ENCODE assay signal across 33 cellular contexts in the genomic region with DNA sequence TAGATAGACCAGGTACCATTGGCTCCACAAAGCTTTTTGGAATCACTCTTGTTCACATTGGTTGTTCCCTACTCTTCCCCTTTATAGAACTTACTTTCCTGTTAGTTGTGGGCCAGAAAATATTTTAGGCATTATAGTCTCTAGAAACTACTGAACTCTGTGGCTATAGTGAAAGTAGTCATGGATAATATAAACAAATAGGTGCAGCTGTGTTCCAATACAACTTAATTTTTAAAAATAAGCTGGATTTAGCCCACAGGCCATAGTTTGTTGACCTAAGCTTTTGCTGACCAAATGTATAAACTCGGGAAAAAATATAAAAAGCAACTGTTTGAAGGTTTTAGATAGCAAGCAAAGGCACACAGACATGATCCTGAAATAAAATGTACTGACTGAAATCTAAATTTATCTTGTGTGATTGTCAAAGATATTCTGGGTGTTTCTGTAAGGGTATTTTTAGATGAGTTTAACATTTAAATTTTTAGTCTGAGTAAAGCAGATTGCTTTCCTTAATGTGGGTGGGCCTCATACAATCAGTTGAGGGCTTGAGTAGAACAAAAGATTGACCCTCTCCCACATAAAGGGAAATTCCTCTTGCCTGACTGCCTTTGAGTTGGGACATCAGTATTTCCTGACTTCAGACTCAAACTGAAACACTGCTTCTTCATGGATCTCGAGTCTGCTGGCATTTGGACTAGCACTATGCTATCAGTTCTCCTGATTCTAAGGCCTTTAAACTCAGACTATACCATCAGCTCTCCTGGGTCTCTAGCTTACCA. TPM values are rescaled to one million over a fixed set of nuclear protein-coding genes. Genes with fewer than 3 reads are reported as not detected.
DNase-seq lines count a peak whose midpoint lies in the region; ATAC-seq and TF ChIP-seq lines count a peak whose summit lies in the region.
"Had no signal": no experiment of that assay in that cellular context is flagged by ENCODE, and none has a peak within 500 bp of the region (broad histone marks: within the 10 kb centered on the region; RNA-seq: fewer than 3 reads in every experiment).

No MANE protein-coding gene starts in this region.

- peaks cover 17 to 18% of the 10 kb centered on the region in 2 donors for H3K9me3 Mint-ChIP-seq in stimulated activated naive B cell treated with anti-CD40 and anti-IgM and Interleukin-4, amounts not matched to agents 10 μg/mL and 1 μg/mL and 100 μg/mL, for 72 hours

- H3K9me3 ChIP-seq in IMR-90 (ENCODE audit: control insufficient read depth, insufficient read depth, low read length): peaks cover 2% of the 10 kb centered on the region
- H3K9me3 ChIP-seq: SJCRH30 had no signal

- H3K27me3 ChIP-seq in IMR-90 (ENCODE audit: control insufficient read depth, insufficient read depth, low read length): no peaks in the 10 kb centered on the region
- H3K27me3 ChIP-seq: heart right ventricle, SJCRH30 had no signal

- no peaks in the 10 kb centered on the region for H3K27me3 Mint-ChIP-seq in stimulated activated naive B cell treated with anti-CD40 and anti-IgM and Interleukin-4, amounts not matched to agents 10 μg/mL and 1 μg/mL and 100 μg/mL, for 72 hours
- H3K27me3 Mint-ChIP-seq: activated CD4-positive, alpha-beta T cell treated with anti-CD3 and anti-CD28 coated beads, Interleukin-2, amount 10 ng/mL, durations not matched to agents 24 days and 14 days; activated naive CD8-positive, alpha-beta T cell treated with anti-CD3 and anti-CD28 coated beads, Interleukin-2, amount 50 U/mL, for 24 hours; brain; IgD-negative memory B cell; T-cell had no signal

- TF ChIP-seq POLR2A in IMR-90 (IDR thresholded peaks at IDR 0.05; ENCODE audit: low read depth, low read length): no peak

- DNase-seq in IMR-90: peak; percentile 64
- peak; percentile 12 for DNase-seq in astrocyte of the spinal cord (ENCODE audit: low read depth, low spot score)
- DNase-seq in fibroblast of villous mesenchyme (ENCODE audit: low read depth): peak; percentile 2
- no peak for DNase-seq in stimulated activated naive B cell treated with anti-CD40 and anti-IgM and Interleukin-4, amounts not matched to agents 10 μg/mL and 1 μg/mL and 100 μg/mL, for 72 hours
- DNase-seq in NCI-H82 treated with DMSO at 0.1 percent for 48 hours (lab: John Stamatoyannopoulos, UW; ENCODE audit: unreplicated experiment): no peak
- DNase-seq in OCI-M1 (lab: John Stamatoyannopoulos, UW): no peak
- DNase-seq in epidermal melanocyte (ENCODE audit: insufficient read length, low spot score): no peak
- DNase-seq in foreskin fibroblast: no peak
- DNase-seq: activated CD4-positive, alpha-beta T cell treated with anti-CD3 and anti-CD28 coated beads, Interleukin-2, amount 10 ng/mL, durations not matched to agents 24 days and 14 days; activated CD8-positive, alpha-beta memory T cell treated with anti-CD3 and anti-CD28 coated beads for 24 hours; activated gamma-delta T cell treated with Interleukin-2 at 50 U/mL for 16 hours; activated naive CD8-positive, alpha-beta T cell treated with anti-CD3 and anti-CD28 coated beads, Interleukin-2, amount 50 U/mL, for 24 hours; activated T-cell treated with anti-CD3 and anti-CD28 coated beads for 4 hours; C1 segment of cervical spinal cord; effector memory CD4-positive, alpha-beta T cell; erythroblast; foreskin melanocyte; GF-D8; heart right ventricle; HFFc6; midbrain; natural killer cell; NCI-H1092 treated with DMSO at 0.1 percent for 48 hours; NCI-H1694 treated with DMSO at 0.1 percent for 48 hours; NCI-H446; NCI-H82; RPMI8226; SJCRH30; stimulated activated naive CD4-positive, alpha-beta T cell; T-cell had no signal

- H4K5ac ChIP-seq in IMR-90 (ENCODE audit: low read depth, low read length): no peak overlapping the region

- H3K4me3 ChIP-seq in IMR-90 (ENCODE audit: insufficient read depth, low read depth, low read length): no peak overlapping the region
- no peak overlapping the region for H3K4me3 ChIP-seq in astrocyte of the spinal cord (ENCODE audit: low read depth, low read length)
- H3K4me3 ChIP-seq in fibroblast of villous mesenchyme (ENCODE audit: low read depth, low read length): no peak overlapping the region
- no peak overlapping the region for H3K4me3 ChIP-seq in foreskin fibroblast (ENCODE audit: low read depth in 1 of 2, low read length in 2 of 2)
- H3K4me3 ChIP-seq: heart right ventricle, SJCRH30 had no signal

- TF ChIP-seq CTCF in IMR-90 (conservative IDR thresholded peaks at IDR 0.05; ENCODE audit: low read depth, low read length) (no peak), astrocyte of the spinal cord (IDR thresholded peaks at IDR 0.05; ENCODE audit: low read depth, low read length) (no peak), fibroblast of villous mesenchyme (IDR thresholded peaks at IDR 0.05; ENCODE audit: insufficient read depth, low read depth, low read length) (no peak), foreskin fibroblast (IDR thresholded peaks at IDR 0.05; ENCODE audit: low read depth, low read length) (no peak)

- intact Hi-C loops in IMR-90 (cut with micrococcal nuclease): no loop called here

- no peak overlapping the region for H3K56ac ChIP-seq in IMR-90 (ENCODE audit: extremely low read depth, insufficient read depth, low read length)

- no TSS peak for BruUV-seq in IMR-90 (replicated peaks; lab: Mats Ljungman, UMichigan)

- no peak overlapping the region for H4K91ac ChIP-seq in IMR-90 (ENCODE audit: insufficient read depth, low read depth, low read length)

- CTCF ChIA-PET in IMR-90 (lab: Yijun Ruan, JAX): interaction anchor here (0.6 kb wide), 2 partner anchors 1004 to 1737 kb away, joined by 3 read pairs; no protein-coding TSS in a partner anchor

- peaks cover 31 to 52% of the 10 kb centered on the region in 2 donors for H3K4me1 Mint-ChIP-seq in stimulated activated naive B cell treated with anti-CD40 and anti-IgM and Interleukin-4, amounts not matched to agents 10 μg/mL and 1 μg/mL and 100 μg/mL, for 72 hours
- H3K4me1 Mint-ChIP-seq: brain, WTC11 had no signal

- no peak overlapping the region for H2AFZ ChIP-seq in IMR-90 (replicated peaks; ENCODE audit: low read length, poor library complexity)

- no peak for TF ChIP-seq RAD21 in IMR-90 (IDR thresholded peaks at IDR 0.05; ENCODE audit: low read length)

- no peaks in the 10 kb centered on the region; the same call in 1 of the 2 replicates for H3K4me1 ChIP-seq in IMR-90 (ENCODE audit: control insufficient read depth, insufficient read depth, low read length)
- H3K4me1 ChIP-seq: SJCRH30 had no signal

- H3K36me3 ChIP-seq in IMR-90 (ENCODE audit: control insufficient read depth, insufficient read depth, low read length): peaks cover 13% of the 10 kb centered on the region

- POLR2A ChIA-PET in IMR-90 (lab: Charles Lee; ENCODE audit: unreplicated experiment): interaction anchor here (0.6 kb wide), 1 partner anchor 1734 kb away, joined by 3 read pairs; no protein-coding TSS in a partner anchor

- H3K14ac ChIP-seq in IMR-90 (replicated peaks; ENCODE audit: low read depth, low read length): no peak overlapping the region

- no peaks in the 10 kb centered on the region; the same call in 1 of the 2 replicates for H4K20me1 ChIP-seq in IMR-90 (ENCODE audit: insufficient read depth, low read length)

- in situ Hi-C loops in IMR-90 (cut with MboI; ENCODE audit: low sequenced_read_pairs) (no loop called here), astrocyte of the spinal cord (cut with HindIII; ENCODE audit: low sequenced_read_pairs) (no loop called here)

- no peak overlapping the region for H3K9ac ChIP-seq in IMR-90 (ENCODE audit: low read depth, low read length)

- peaks cover 74 to 82% of the 10 kb centered on the region in 2 donors for H3K36me3 Mint-ChIP-seq in stimulated activated naive B cell treated with anti-CD40 and anti-IgM and Interleukin-4, amounts not matched to agents 10 μg/mL and 1 μg/mL and 100 μg/mL, for 72 hours

- no peak overlapping the region for H2AK5ac ChIP-seq in IMR-90 (ENCODE audit: low read depth, low read length)

- no peak overlapping the region for H3K23ac ChIP-seq in IMR-90 (ENCODE audit: low read depth, low read length)

- H2BK15ac ChIP-seq in IMR-90 (ENCODE audit: low read depth, low read length): no peak overlapping the region

- no peak overlapping the region for H3K27ac ChIP-seq in IMR-90 (ENCODE audit: insufficient read depth, low read length)
- H3K27ac ChIP-seq: heart right ventricle, SJCRH30 had no signal

- H4K8ac ChIP-seq in IMR-90 (ENCODE audit: low read depth in 2 of 2, low read length in 2 of 2): no peak overlapping the region

- H2BK20ac ChIP-seq in IMR-90 (ENCODE audit: low read depth, low read length): no peak overlapping the region

- peak overlapping the region; percentile 75; the same call in 1 of the 2 replicates for H3K4me2 ChIP-seq in IMR-90 (ENCODE audit: low read depth, low read length)

- dilution Hi-C loops in IMR-90 (cut with HindIII; ENCODE audit: low sequenced_read_pairs, unreplicated experiment): no loop called here

- WGBS in IMR-90 (ENCODE audit: extremely low coverage in 2 of 2, insufficient read length in 1 of 2), 2 experiments: 100% methylated on average over 1 of the region's 2 CpGs; no CpG with 5 or more reads in 1 of the 2 experiments

- peak overlapping the region; percentile 34 for H2BK5ac ChIP-seq in IMR-90 (ENCODE audit: low read depth, low read length, poor library complexity, severe bottlenecking)

- H3K18ac ChIP-seq in IMR-90 (ENCODE audit: low read depth, low read length): no peak overlapping the region

- peaks cover 13 to 14% of the 10 kb centered on the region in 2 experiments; a peak in 3 of 4 replicates for H3K79me1 ChIP-seq in IMR-90 (ENCODE audit: low read depth in 1 of 2, low read length in 2 of 2)

- no peak overlapping the region for H3K4ac ChIP-seq in IMR-90 (ENCODE audit: low read depth, low read length)

- no peak overlapping the region for H2AK9ac ChIP-seq in IMR-90 (replicated peaks; ENCODE audit: low read depth, low read length, poor library complexity)

- peak; percentile 46; the same call in 1 of the 2 replicates for ATAC-seq in IMR-90 (ENCODE audit: low read depth)
- no peak for ATAC-seq in stimulated activated naive B cell treated with anti-CD40 and anti-IgM and Interleukin-4, amounts not matched to agents 10 μg/mL and 1 μg/mL and 100 μg/mL, for 72 hours (replicated peaks)
- ATAC-seq: activated naive CD8-positive, alpha-beta T cell treated with anti-CD3 and anti-CD28 coated beads, Interleukin-2, amount 50 U/mL, for 24 hours; heart right ventricle; natural killer cell; T-cell; WTC11 had no signal

- H3K9me1 ChIP-seq in IMR-90 (ENCODE audit: insufficient read depth, low read length): no peaks in the 10 kb centered on the region

- H2BK120ac ChIP-seq in IMR-90 (ENCODE audit: low read depth, low read length): no peak overlapping the region

- no peak overlapping the region for H3K4me3 Mint-ChIP-seq in stimulated activated naive B cell treated with anti-CD40 and anti-IgM and Interleukin-4, amounts not matched to agents 10 μg/mL and 1 μg/mL and 100 μg/mL, for 72 hours
- H3K4me3 Mint-ChIP-seq: activated CD4-positive, alpha-beta T cell treated with anti-CD3 and anti-CD28 coated beads, Interleukin-2, amount 10 ng/mL, durations not matched to agents 24 days and 14 days; activated naive CD8-positive, alpha-beta T cell treated with anti-CD3 and anti-CD28 coated beads, Interleukin-2, amount 50 U/mL, for 24 hours; brain; HFFc6; IgD-negative memory B cell; natural killer cell; T-cell; WTC11 had no signal

- H3K27ac Mint-ChIP-seq in stimulated activated naive B cell treated with anti-CD40 and anti-IgM and Interleukin-4, amounts not matched to agents 10 μg/mL and 1 μg/mL and 100 μg/mL, for 72 hours: peak overlapping the region; percentile 14
- H3K27ac Mint-ChIP-seq: activated CD4-positive, alpha-beta T cell treated with anti-CD3 and anti-CD28 coated beads, Interleukin-2, amount 10 ng/mL, durations not matched to agents 24 days and 14 days; activated naive CD8-positive, alpha-beta T cell treated with anti-CD3 and anti-CD28 coated beads, Interleukin-2, amount 50 U/mL, for 24 hours; HFFc6; T-cell; WTC11 had no signal

RNA-seq across cellular contexts. Expression of gene IQCB1, which starts 13.2 kb away (rescaled TPM):
- total RNA-seq in IMR-90 (2012; rRNA removed): 18.3 and 26.4 TPM in 2 replicates
- polyA plus RNA-seq in IMR-90 (2012; rRNA removed): 9.7 and 13.5 TPM in 2 replicates
- polyA plus RNA-seq in IMR-90 (2012; cell fraction: cytosol; rRNA removed): 1.5 and 2.4 TPM in 2 replicates
- polyA plus RNA-seq in IMR-90 (2012; cell fraction: nucleus; rRNA removed; ENCODE audit: low replicate concordance): 5.2 and 49.2 TPM in 2 replicates
- total RNA-seq in fibroblast of villous mesenchyme: 17.7 and 18.1 TPM in 2 replicates

RNA-seq across cellular contexts. Expression of gene EAF2, which starts 13.4 kb away (rescaled TPM):
- total RNA-seq in IMR-90 (2012; rRNA removed) (2.2 and 2.3 TPM in 2 replicates), fibroblast of villous mesenchyme (0.32 and 0.43 TPM in 2 replicates)
- 2.2 and 2.3 TPM in 2 replicates for polyA plus RNA-seq in IMR-90 (2012; rRNA removed)
- polyA plus RNA-seq in IMR-90 (2012; cell fraction: cytosol; rRNA removed): 0.34 and 0.81 TPM in 2 replicates
- 0.10 and 1.1 TPM in 2 replicates for polyA plus RNA-seq in IMR-90 (2012; cell fraction: nucleus; rRNA removed; ENCODE audit: low replicate concordance)

Comparison
In these comparisons a context has a peak if more than half of its experiments do, and no peak if none do; other contexts are left out.
1. DNase-seq: peak in IMR-90 (single experiment), astrocyte of the spinal cord (single experiment) and fibroblast of villous mesenchyme (single experiment); none in stimulated activated naive B cell treated with anti-CD40 and anti-IgM and Interleukin-4, amounts not matched to agents 10 μg/mL and 1 μg/mL and 100 μg/mL, for 72 hours (single experiment), NCI-H82 treated with DMSO at 0.1 percent for 48 hours (single experiment), OCI-M1 (single experiment), epidermal melanocyte (single experiment) and foreskin fibroblast (0 of 2).